ENCODE assay signal across 2 cellular contexts in genomic region chr3:184796954-184797353, GRCh38.
TF ChIP-seq lines count a peak whose summit lies in the region.

No MANE protein-coding gene starts in this region.

TF ChIP-seq in Ishikawa, 13 proteins besides CTCF, POLR2A, EP300 and RAD21:
- TF ChIP-seq TAF1 (IDR thresholded peaks at IDR 0.05; ENCODE audit: low read depth) (no peak), NFIC (IDR thresholded peaks at IDR 0.05) (peak; percentile 41; the same call in 1 of the 2 replicates)

TF ChIP-seq in H1, 55 proteins besides CTCF, POLR2A, EP300 and RAD21:
- no peak for TF ChIP-seq EZH2 (IDR thresholded peaks at IDR 0.05; ENCODE audit: low read depth, low read length, severe bottlenecking)
- TF ChIP-seq RXRA (IDR thresholded peaks at IDR 0.05; ENCODE audit: insufficient read depth, low read depth, low read length): no peak
- no peak for TF ChIP-seq CBX5 (IDR thresholded peaks at IDR 0.05; ENCODE audit: low read depth, low read length)
- TF ChIP-seq SAP30 (IDR thresholded peaks at IDR 0.05; ENCODE audit: insufficient read depth, insufficient replicate concordance, low read length): no peak
- TF ChIP-seq CTBP2 (IDR thresholded peaks at IDR 0.05; ENCODE audit: borderline replicate concordance, insufficient read depth, insufficient read length, low read length): no peak
- TF ChIP-seq RFX5 (IDR thresholded peaks at IDR 0.05; ENCODE audit: borderline replicate concordance, low read depth, low read length): no peak
- TF ChIP-seq KDM5A (IDR thresholded peaks at IDR 0.05; ENCODE audit: low read length): no peak
- no peak for TF ChIP-seq JUN (IDR thresholded peaks at IDR 0.05; ENCODE audit: low read depth, low read length)
- TF ChIP-seq SIRT6 (IDR thresholded peaks at IDR 0.05; ENCODE audit: low read length): no peak
- no peak for TF ChIP-seq BACH1 (IDR thresholded peaks at IDR 0.05; ENCODE audit: low read length)
- TF ChIP-seq CHD1 (IDR thresholded peaks at IDR 0.05; ENCODE audit: low read depth, low read length): no peak
- TF ChIP-seq POLR2AphosphoS5 (IDR thresholded peaks at IDR 0.05; ENCODE audit: low read depth, low read length): no peak
- TF ChIP-seq SIN3A (conservative IDR thresholded peaks at IDR 0.05 in 1 of 2, IDR thresholded peaks at IDR 0.05 in 1 of 2; ENCODE audit: low read depth in 1 of 2, low read length in 2 of 2): no peak
- no peak for TF ChIP-seq USF2 (IDR thresholded peaks at IDR 0.05; ENCODE audit: low read length)
- TF ChIP-seq NANOG (IDR thresholded peaks at IDR 0.05; ENCODE audit: insufficient read depth, low read depth, low read length, poor library complexity, severe bottlenecking): no peak
- no peak for TF ChIP-seq GABPA (IDR thresholded peaks at IDR 0.05; ENCODE audit: borderline replicate concordance, insufficient read depth, low read length)
- no peak for TF ChIP-seq SUZ12 (IDR thresholded peaks at IDR 0.05; ENCODE audit: low read length)
- TF ChIP-seq FOSL1 (IDR thresholded peaks at IDR 0.05; ENCODE audit: insufficient read depth, low read depth, low read length): no peak
- no peak for TF ChIP-seq EGR1 (IDR thresholded peaks at IDR 0.05; ENCODE audit: borderline replicate concordance, low read depth, low read length)
- TF ChIP-seq POU5F1 (IDR thresholded peaks at IDR 0.05; ENCODE audit: low read depth, low read length): no peak
